ENCODE assay signal across 17 cellular contexts in genomic region chr17:16007439-16007838, GRCh38.
"Had no signal": no experiment of that assay in that cellular context is flagged by ENCODE, and none has a peak within 500 bp of the region (broad histone marks: within the 10 kb centered on the region; RNA-seq: fewer than 3 reads in every experiment).

No MANE protein-coding gene starts in this region.

- H3K27ac ChIP-seq: ascending aorta, esophagus squamous epithelium, foreskin keratinocyte, prostate gland, right lobe of liver, spleen, stomach, thoracic aorta, VCaP had no signal

- DNase-seq: activated CD4-positive, alpha-beta T cell treated with anti-CD3 and anti-CD28 coated beads, Interleukin-2, amount 50 U/mL, for 1 hour; activated effector memory CD4-positive, alpha-beta T cell treated with Interleukin-2 at 50 U/mL for 16 hours; esophagus squamous epithelium; foreskin keratinocyte; head of caudate nucleus; left colon; occipital lobe; right lobe of liver; spleen; stomach; T-helper 9 cell had no signal

- H3K4me3 Mint-ChIP-seq: nephron had no signal

- H3K27me3 ChIP-seq: ascending aorta, esophagus squamous epithelium, foreskin keratinocyte, right lobe of liver, spleen, stomach had no signal

- FAIRE-seq: bronchial epithelial cell had no signal

- H3K27ac Mint-ChIP-seq: nephron had no signal

- H3K4me1 ChIP-seq: ascending aorta, prostate gland had no signal

- H3K4me3 ChIP-seq: ascending aorta, esophagus squamous epithelium, prostate gland, right lobe of liver, spleen, stomach, thoracic aorta had no signal

- H3K9me3 Mint-ChIP-seq: nephron had no signal

- H3K9me3 ChIP-seq: ascending aorta, esophagus squamous epithelium, prostate gland, right lobe of liver, spleen, stomach, thoracic aorta had no signal

- H3K4me1 Mint-ChIP-seq: nephron had no signal

- ATAC-seq: foreskin keratinocyte, left colon, right lobe of liver had no signal
